ENCODE assay signal across 8 cellular contexts in genomic region chr19:49580264-49581006, GRCh38. TPM values are rescaled to one million over a fixed set of nuclear protein-coding genes. Genes with fewer than 3 reads are reported as not detected.
DNase-seq lines count a peak whose midpoint lies in the region; ATAC-seq, FAIRE-seq and TF ChIP-seq lines count a peak whose summit lies in the region.

A gene with protein sequence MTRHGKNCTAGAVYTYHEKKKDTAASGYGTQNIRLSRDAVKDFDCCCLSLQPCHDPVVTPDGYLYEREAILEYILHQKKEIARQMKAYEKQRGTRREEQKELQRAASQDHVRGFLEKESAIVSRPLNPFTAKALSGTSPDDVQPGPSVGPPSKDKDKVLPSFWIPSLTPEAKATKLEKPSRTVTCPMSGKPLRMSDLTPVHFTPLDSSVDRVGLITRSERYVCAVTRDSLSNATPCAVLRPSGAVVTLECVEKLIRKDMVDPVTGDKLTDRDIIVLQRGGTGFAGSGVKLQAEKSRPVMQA (minus strand): TSS chr19:49580556. CDS start chr19:49560691, 19,865 bp downstream.

- peak within 1 kb of the TSS; percentile 82 for H3K4me2 ChIP-seq in OCI-LY3 (ENCODE audit: low read length)

- H3K4me1 ChIP-seq in HUES64 (ENCODE audit: insufficient read depth, low read length) (peaks cover 16% of the 10 kb centered on the region), OCI-LY3 (ENCODE audit: low read length) (peaks cover 26% of the 10 kb centered on the region)

- DNase-seq in COLO829 (ENCODE audit: low spot score) (peak; percentile 89), midbrain (lab: John Stamatoyannopoulos, UW) (peak; percentile 95)
- DNase-seq in activated CD8-positive, alpha-beta memory T cell treated with anti-CD3 and anti-CD28 coated beads, Interleukin-2, amount 50 U/mL, for 4 hours = peak; percentile 96
- peak; percentile 92 to 93 for DNase-seq in stimulated activated CD8-positive, alpha-beta memory T cell treated with anti-CD3 and anti-CD28 coated beads, Interleukin-15, amount 100 ng/mL, for 48 hours (ENCODE audit: low read depth in 2 of 2)

- WGBS in HUES64 = 5% methylated on average over 30 of the region's 31 CpGs

- no peaks in the 10 kb centered on the region for H3K27me3 ChIP-seq in HUES64 (ENCODE audit: insufficient read depth, low read length)
- no peaks in the 10 kb centered on the region for H3K27me3 ChIP-seq in OCI-LY3 (ENCODE audit: low read depth, low read length)

- H2AFZ ChIP-seq in OCI-LY3 (ENCODE audit: low read depth, low read length) = peak within 1 kb of the TSS; percentile 89

- peak; percentile 85 for ATAC-seq in GM21390 (IDR thresholded peaks at IDR 0.05; ENCODE audit: unreplicated experiment)

- no peak within 1 kb of the TSS; the same call in 1 of the 2 replicates for H3K27ac ChIP-seq in HUES64 (ENCODE audit: low read depth, low read length)
- peak within 1 kb of the TSS; percentile 30 for H3K27ac ChIP-seq in OCI-LY3 (ENCODE audit: low read length)

- H4K20me1 ChIP-seq in OCI-LY3 (ENCODE audit: insufficient read depth, low read length) = no peaks in the 10 kb centered on the region

- FAIRE-seq in endometrium (lab: Jason Lieb, UNC) = peak; percentile 77

- no peaks in the 10 kb centered on the region for H3K9me3 ChIP-seq in HUES64 (ENCODE audit: insufficient read depth, low read depth, low read length)
- H3K9me3 ChIP-seq in OCI-LY3 (ENCODE audit: insufficient read depth, low read length) = no peaks in the 10 kb centered on the region

- H3K79me2 ChIP-seq in OCI-LY3 (ENCODE audit: low read length) = peaks cover 43% of the 10 kb centered on the region

- H3K36me3 ChIP-seq in HUES64 (ENCODE audit: insufficient read depth, low read length) (peaks cover 11% of the 10 kb centered on the region), OCI-LY3 (replicated peaks; ENCODE audit: low read depth, low read length) (no peaks in the 10 kb centered on the region)

- peak within 1 kb of the TSS; percentile 87 for H3K9ac ChIP-seq in HUES64 (ENCODE audit: low read depth, low read length)
- H3K9ac ChIP-seq in OCI-LY3 (ENCODE audit: low read length) = peak within 1 kb of the TSS; percentile 81

- peak within 1 kb of the TSS; percentile 90 for H3K4me3 ChIP-seq in HUES64 (ENCODE audit: low read length)
- peak within 1 kb of the TSS; percentile 88 for H3K4me3 ChIP-seq in OCI-LY3 (ENCODE audit: low read length)

- no peak for TF ChIP-seq CTCF in OCI-LY3 (IDR thresholded peaks at IDR 0.05; ENCODE audit: low read depth, low read length)

RNA-seq across cellular contexts. Expression of the gene that starts here (rescaled TPM):
- polyA plus RNA-seq in HUES64 (2013, experiment 1 of 2) = 61.3 TPM
- 62.8 TPM for polyA plus RNA-seq in HUES64 (2013, experiment 2 of 2)
